Comparison of ENCODE assay signal across 8 cellular contexts in genomic region chr16:67151431-67152097, GRCh38. TPM values are rescaled to one million over a fixed set of nuclear protein-coding genes. Genes with fewer than 3 reads are reported as not detected.
DNase-seq lines count a peak whose midpoint lies in the region; ATAC-seq, FAIRE-seq and TF ChIP-seq lines count a peak whose summit lies in the region.

No MANE protein-coding gene starts in this region.

- POLR2A ChIA-PET in A549 (lab: Yijun Ruan, JAX) = interaction anchor here (0.7 to 2.2 kb wide), 4 partner anchors 9 to 259 kb away, joined by 3 to 7 read pairs (median 5); partner anchors contain the start of genes FBXL8 and NOL3
- POLR2A ChIA-PET in activated naive CD8-positive, alpha-beta T cell treated with anti-CD3 and anti-CD28 coated beads, Interleukin-2, amount 10 ng/mL, durations not matched to agents 7 days and 5 days (lab: Charles Lee) = interaction anchor here (0.7 to 2.8 kb wide), 11 partner anchors 9 to 178 kb away, joined by 3 to 16 read pairs (median 4); partner anchors contain the start of genes CBFB, FBXL8, NOL3 and TRADD

- H3K27me3 ChIP-seq in GM23338 (ENCODE audit: insufficient read depth) = peaks cover 85% of the 10 kb centered on the region

- peak overlapping the region; percentile 75 for H3K4me3 Mint-ChIP-seq in GM23338
- peak overlapping the region; percentile 74 for H3K4me3 Mint-ChIP-seq in activated naive CD8-positive, alpha-beta T cell treated with anti-CD3 and anti-CD28 coated beads, Interleukin-2, amount 10 ng/mL, durations not matched to agents 7 days and 5 days

- H3K9me2 ChIP-seq in GM23338 (ENCODE audit: insufficient read depth) = no peaks in the 10 kb centered on the region

- H3K4me1 ChIP-seq in A549 (peaks cover 16% of the 10 kb centered on the region), GM23338 (ENCODE audit: insufficient read depth) (peaks cover 9% of the 10 kb centered on the region; the same call in 1 of the 2 replicates), mesodermal cell (ENCODE audit: control insufficient read depth, insufficient read depth, low read length, poor library complexity, severe bottlenecking) (no peaks in the 10 kb centered on the region)

- H3K27ac ChIP-seq in A549 = peak overlapping the region; percentile 84 to 96
- no peak overlapping the region for H3K27ac ChIP-seq in GM23338 (ENCODE audit: low read depth)
- H3K27ac ChIP-seq in mesodermal cell (ENCODE audit: low read depth, low read length, severe bottlenecking) = no peak overlapping the region

- H3K36me3 Mint-ChIP-seq in GM23338 (ENCODE audit: low read depth) = peaks cover 6% of the 10 kb centered on the region
- peaks cover 23% of the 10 kb centered on the region for H3K36me3 Mint-ChIP-seq in activated naive CD8-positive, alpha-beta T cell treated with anti-CD3 and anti-CD28 coated beads, Interleukin-2, amount 10 ng/mL, durations not matched to agents 7 days and 5 days

- peaks cover 10% of the 10 kb centered on the region; the same call in 2 of the 3 replicates for H3K4me1 Mint-ChIP-seq in GM23338
- H3K4me1 Mint-ChIP-seq in activated naive CD8-positive, alpha-beta T cell treated with anti-CD3 and anti-CD28 coated beads, Interleukin-2, amount 10 ng/mL, durations not matched to agents 7 days and 5 days = peaks cover 38% of the 10 kb centered on the region

- H3K27ac Mint-ChIP-seq in GM23338 = no peak overlapping the region
- H3K27ac Mint-ChIP-seq in activated naive CD8-positive, alpha-beta T cell treated with anti-CD3 and anti-CD28 coated beads, Interleukin-2, amount 10 ng/mL, durations not matched to agents 7 days and 5 days = peak overlapping the region; percentile 45

- H3F3A ChIP-seq in GM23338 (replicated peaks; ENCODE audit: low read depth) = 0 out of 2 replicates have a peak, but pooled peaks cover 7% of the 10 kb centered on the region

- H4K20me1 ChIP-seq in GM23338 (replicated peaks; ENCODE audit: insufficient read depth) = peaks cover 5% of the 10 kb centered on the region; the same call in 1 of the 2 replicates

- no peak for TF ChIP-seq EP300 in A549 (IDR thresholded peaks at IDR 0.05)

- H3K36me3 ChIP-seq in GM23338 (ENCODE audit: insufficient read depth) (no peaks in the 10 kb centered on the region), mesodermal cell (ENCODE audit: control insufficient read depth, insufficient read depth, low read length) (peaks cover 32% of the 10 kb centered on the region)

- CTCF ChIA-PET in A549 (lab: Yijun Ruan, JAX) = interaction anchor here (0.6 to 16.0 kb wide), 16 partner anchors 12 to 314 kb away, joined by 3 to 314 read pairs (median 4); partner anchors contain the start of genes CES3, CES4A, FBXL8 and HSF4

- peak overlapping the region; percentile 66 for H3K4me2 ChIP-seq in A549
- peak overlapping the region; percentile 94 for H3K4me2 ChIP-seq in GM23338

- no peak for TF ChIP-seq POLR2A in A549 (IDR thresholded peaks at IDR 0.05; ENCODE audit: low read length)

- DNase-seq in A549 (ENCODE audit: low read depth in 1 of 2, low spot score in 1 of 2) (peak; percentile 36 to 52), GM23338 (ENCODE audit: low spot score) (peak; percentile 40)
- DNase-seq in activated naive CD8-positive, alpha-beta T cell treated with anti-CD3 and anti-CD28 coated beads, Interleukin-2, amount 10 ng/mL, durations not matched to agents 7 days and 5 days = no peak
- no peak for DNase-seq in activated effector memory CD4-positive, alpha-beta T cell treated with Interleukin-2 at 50 U/mL for 16 hours

- H2AFZ ChIP-seq in GM23338 = peak overlapping the region; percentile 97

- H3K9me3 ChIP-seq in A549 (no peaks in the 10 kb centered on the region), mesodermal cell (ENCODE audit: control insufficient read depth, low read length) (no peaks in the 10 kb centered on the region)

- H3K9me3 Mint-ChIP-seq in GM23338 = no peaks in the 10 kb centered on the region
- H3K9me3 Mint-ChIP-seq in activated naive CD8-positive, alpha-beta T cell treated with anti-CD3 and anti-CD28 coated beads, Interleukin-2, amount 10 ng/mL, durations not matched to agents 7 days and 5 days = no peaks in the 10 kb centered on the region

- H3K4me3 ChIP-seq in A549 (peak overlapping the region; percentile 76; the same call in 2 of the 3 replicates), GM23338 (peak overlapping the region; percentile 77), mesodermal cell (ENCODE audit: extremely low read depth, insufficient read depth, low read length, poor library complexity, severe bottlenecking) (peak overlapping the region; percentile 56)

- ATAC-seq in A549 (peak; percentile 25 to 30; a peak in 3 of 6 replicates), GM23338 (no peak), GM18858 (IDR thresholded peaks at IDR 0.05; ENCODE audit: unreplicated experiment) (no peak), HG02938 (IDR thresholded peaks at IDR 0.05; ENCODE audit: unreplicated experiment) (no peak), HG02885 (IDR thresholded peaks at IDR 0.05; ENCODE audit: poor library complexity, unreplicated experiment) (no peak)
- no peak for ATAC-seq in activated naive CD8-positive, alpha-beta T cell treated with anti-CD3 and anti-CD28 coated beads, Interleukin-2, amount 10 ng/mL, durations not matched to agents 7 days and 5 days (ENCODE audit: low read depth)

- TF ChIP-seq CTCF in A549 (IDR thresholded peaks at IDR 0.05) = no peak
- no peak for TF ChIP-seq CTCF in GM23338 (conservative IDR thresholded peaks at IDR 0.05; ENCODE audit: low read depth in 2 of 2)

- no peak for TF ChIP-seq RAD21 in A549 (conservative IDR thresholded peaks at IDR 0.05 in 1 of 2, IDR thresholded peaks at IDR 0.05 in 1 of 2)

- no peak for FAIRE-seq in A549 (lab: Jason Lieb, UNC)

- WGBS in A549 (ENCODE audit: missing lambda C conversion rate) = 76% methylated on average over 8 of the region's 8 CpGs
- WGBS in mesodermal cell (ENCODE audit: insufficient coverage in 2 of 2), 2 experiments = 69 to 94% methylated on average over 5 of the region's 8 CpGs

- peaks cover 65% of the 10 kb centered on the region for H3K27me3 Mint-ChIP-seq in GM23338 (ENCODE audit: insufficient read depth, low read depth, poor library complexity)
- H3K27me3 Mint-ChIP-seq in activated naive CD8-positive, alpha-beta T cell treated with anti-CD3 and anti-CD28 coated beads, Interleukin-2, amount 10 ng/mL, durations not matched to agents 7 days and 5 days = peaks cover 5% of the 10 kb centered on the region

- H3K79me2 ChIP-seq in GM23338 (replicated peaks; ENCODE audit: insufficient read depth) = no peaks in the 10 kb centered on the region

RNA-seq across cellular contexts. Expression of gene B3GNT9, which starts 0.8 kb away (rescaled TPM):
- polyA plus RNA-seq in A549 (2011; rRNA removed) (6.8 and 8.5 TPM in 2 replicates), A549 (2017; fragmentation: RNase III; extraction: RNeasy Plus Mini Kit Qiagen cat#74134 plus additional on column Dnase treatment) (6.7 to 9.3 TPM (median 9.0 TPM) in 3 replicates), GM23338 (2016; fragmentation: Nextera tagmentation; extraction: Ambion mirVana) (0.99 and 1.5 TPM in 2 replicates)
- polyA plus RNA-seq in A549 (2012; cell fraction: cytosol; rRNA removed) = 6.2 and 8.6 TPM in 2 replicates
- polyA plus RNA-seq in A549 (2012; cell fraction: nucleus; rRNA removed) = 9.0 and 10.9 TPM in 2 replicates
- polyA minus RNA-seq in A549 (2011; rRNA and poly(A)+ RNA removed) = 9.8 and 10.8 TPM in 2 replicates
- 6.8 and 7.0 TPM in 2 replicates for total RNA-seq in GM23338 (2014; rRNA removed; shearing (Covaris generic))
- 10 to 100 TPM in 1 of 2 experiments, 1 to 10 TPM in 1; 9.0 to 10.1 TPM for total RNA-seq in activated naive CD8-positive, alpha-beta T cell treated with anti-CD3 and anti-CD28 coated beads, Interleukin-2, amount 10 ng/mL, durations not matched to agents 7 days and 5 days
- polyA plus RNA-seq in mesodermal cell (2013, experiment 1 of 2) = 10.1 TPM
- polyA plus RNA-seq in mesodermal cell (2013, experiment 2 of 2) = 9.8 TPM

RNA-seq across cellular contexts. Expression of gene TRADD, which starts 8.1 kb away (rescaled TPM):
- polyA plus RNA-seq in A549 (2011; rRNA removed) (7.8 and 9.1 TPM in 2 replicates), A549 (2017; fragmentation: RNase III; extraction: RNeasy Plus Mini Kit Qiagen cat#74134 plus additional on column Dnase treatment) (13.2 to 15.2 TPM (median 15.2 TPM) in 3 replicates), GM23338 (2016; fragmentation: Nextera tagmentation; extraction: Ambion mirVana) (0.50 and 0.55 TPM in 2 replicates)
- polyA plus RNA-seq in A549 (2012; cell fraction: cytosol; rRNA removed) = 22.9 and 30.0 TPM in 2 replicates
- polyA plus RNA-seq in A549 (2012; cell fraction: nucleus; rRNA removed) = 35.6 and 45.2 TPM in 2 replicates
- 3.5 and 4.4 TPM in 2 replicates for polyA minus RNA-seq in A549 (2011; rRNA and poly(A)+ RNA removed)
- total RNA-seq in GM23338 (2014; rRNA removed; shearing (Covaris generic)) = 0.42 TPM in 1 of 2 replicates, not detected in the other
- 10 to 100 TPM; 77.3 to 81.7 TPM for total RNA-seq in activated naive CD8-positive, alpha-beta T cell treated with anti-CD3 and anti-CD28 coated beads, Interleukin-2, amount 10 ng/mL, durations not matched to agents 7 days and 5 days
- polyA plus RNA-seq in mesodermal cell (2013, experiment 1 of 2) = 5.1 TPM
- 4.7 TPM for polyA plus RNA-seq in mesodermal cell (2013, experiment 2 of 2)

RNA-seq across cellular contexts. Expression of gene FBXL8, which starts 8.2 kb away (rescaled TPM):
- polyA plus RNA-seq in A549 (2011; rRNA removed) = 5.4 and 5.6 TPM in 2 replicates
- polyA plus RNA-seq in A549 (2012; cell fraction: cytosol; rRNA removed) = 10.7 and 15.0 TPM in 2 replicates
- polyA plus RNA-seq in A549 (2012; cell fraction: nucleus; rRNA removed) = 99.8 and 200 TPM in 2 replicates
- 12.5 to 14.4 TPM (median 13.1 TPM) in 3 replicates for polyA plus RNA-seq in A549 (2017; fragmentation: RNase III; extraction: RNeasy Plus Mini Kit Qiagen cat#74134 plus additional on column Dnase treatment)
- 2.4 and 2.6 TPM in 2 replicates for polyA minus RNA-seq in A549 (2011; rRNA and poly(A)+ RNA removed)
- total RNA-seq in GM23338 (2014; rRNA removed; shearing (Covaris generic)) = not detected in 2 replicates
- polyA plus RNA-seq in GM23338 (2016; fragmentation: Nextera tagmentation; extraction: Ambion mirVana) = 0.26 TPM in 1 of 2 replicates, not detected in the other
- total RNA-seq in activated naive CD8-positive, alpha-beta T cell treated with anti-CD3 and anti-CD28 coated beads, Interleukin-2, amount 10 ng/mL, durations not matched to agents 7 days and 5 days = 10 to 100 TPM; 34.1 to 41.3 TPM
- polyA plus RNA-seq in mesodermal cell (2013, experiment 1 of 2) = 3.8 TPM
- 4.7 TPM for polyA plus RNA-seq in mesodermal cell (2013, experiment 2 of 2)

RNA-seq across cellular contexts. Expression of gene HSF4, which starts 13.0 kb away (rescaled TPM):
- polyA plus RNA-seq in A549 (2011; rRNA removed) (8.3 and 11.7 TPM in 2 replicates), A549 (2017; fragmentation: RNase III; extraction: RNeasy Plus Mini Kit Qiagen cat#74134 plus additional on column Dnase treatment) (15.3 to 22.0 TPM (median 18.9 TPM) in 3 replicates), GM23338 (2016; fragmentation: Nextera tagmentation; extraction: Ambion mirVana) (0.19 TPM in 1 of 2 replicates, not detected in the other)
- polyA plus RNA-seq in A549 (2012; cell fraction: cytosol; rRNA removed) = 12.1 and 13.7 TPM in 2 replicates
- 198 and 241 TPM in 2 replicates for polyA plus RNA-seq in A549 (2012; cell fraction: nucleus; rRNA removed)
- polyA minus RNA-seq in A549 (2011; rRNA and poly(A)+ RNA removed) = 4.9 and 5.0 TPM in 2 replicates
- total RNA-seq in GM23338 (2014; rRNA removed; shearing (Covaris generic)) = 1.3 TPM in 1 of 2 replicates, not detected in the other
- 10 to 100 TPM; 61.5 to 76.8 TPM for total RNA-seq in activated naive CD8-positive, alpha-beta T cell treated with anti-CD3 and anti-CD28 coated beads, Interleukin-2, amount 10 ng/mL, durations not matched to agents 7 days and 5 days
- polyA plus RNA-seq in mesodermal cell (2013, experiment 1 of 2) = 1.8 TPM
- polyA plus RNA-seq in mesodermal cell (2013, experiment 2 of 2) = 2.3 TPM

RNA-seq across cellular contexts. Expression of gene NOL3, which starts 18.8 kb away (rescaled TPM):
- polyA plus RNA-seq in A549 (2011; rRNA removed) (22.6 and 24.4 TPM in 2 replicates), A549 (2017; fragmentation: RNase III; extraction: RNeasy Plus Mini Kit Qiagen cat#74134 plus additional on column Dnase treatment) (38.5 to 41.3 TPM (median 39.1 TPM) in 3 replicates), GM23338 (2016; fragmentation: Nextera tagmentation; extraction: Ambion mirVana) (2.7 and 4.0 TPM in 2 replicates)
- polyA plus RNA-seq in A549 (2012; cell fraction: cytosol; rRNA removed) = 36.9 and 41.0 TPM in 2 replicates
- 53.4 and 79.4 TPM in 2 replicates for polyA plus RNA-seq in A549 (2012; cell fraction: nucleus; rRNA removed)
- polyA minus RNA-seq in A549 (2011; rRNA and poly(A)+ RNA removed) = 9.0 and 10.6 TPM in 2 replicates
- total RNA-seq in GM23338 (2014; rRNA removed; shearing (Covaris generic)) = 0.27 and 3.3 TPM in 2 replicates
- total RNA-seq in activated naive CD8-positive, alpha-beta T cell treated with anti-CD3 and anti-CD28 coated beads, Interleukin-2, amount 10 ng/mL, durations not matched to agents 7 days and 5 days = 10 to 100 TPM; 17.7 to 18.6 TPM
- 11.0 TPM for polyA plus RNA-seq in mesodermal cell (2013, experiment 1 of 2)
- polyA plus RNA-seq in mesodermal cell (2013, experiment 2 of 2) = 11.2 TPM

Comparison
In these comparisons a context has a peak if more than half of its experiments do, and no peak if none do; other contexts are left out.
1. ATAC-seq: peak in A549 (2 of 2); none in GM23338 (single experiment), activated naive CD8-positive, alpha-beta T cell treated with anti-CD3 and anti-CD28 coated beads, Interleukin-2, amount 10 ng/mL, durations not matched to agents 7 days and 5 days (single experiment), GM18858 (single experiment), HG02938 (single experiment) and HG02885 (single experiment).
2. DNase-seq: peak in A549 (2 of 2) and GM23338 (single experiment); none in activated naive CD8-positive, alpha-beta T cell treated with anti-CD3 and anti-CD28 coated beads, Interleukin-2, amount 10 ng/mL, durations not matched to agents 7 days and 5 days (single experiment) and activated effector memory CD4-positive, alpha-beta T cell treated with Interleukin-2 at 50 U/mL for 16 hours (single experiment).
3. H3K27ac ChIP-seq: peak in A549 (2 of 2); none in GM23338 (single experiment) and mesodermal cell (single experiment).
4. RNA of gene TRADD, which starts 8.1 kb away (total RNA-seq): 77.3 to 81.7 TPM in activated naive CD8-positive, alpha-beta T cell treated with anti-CD3 and anti-CD28 coated beads, Interleukin-2, amount 10 ng/mL, durations not matched to agents 7 days and 5 days; 0.42 TPM in GM23338; every median in the first group is over 10 times any median in the second.
5. RNA of gene FBXL8, which starts 8.2 kb away (total RNA-seq): 34.1 to 41.3 TPM in activated naive CD8-positive, alpha-beta T cell treated with anti-CD3 and anti-CD28 coated beads, Interleukin-2, amount 10 ng/mL, durations not matched to agents 7 days and 5 days; not detected in GM23338; every median in the first group is over 10 times any median in the second.
6. Peak in every context shown above with its lines, with median percentiles within 50 percentile points of each other: H3K4me3 ChIP-seq.